ENCODE assay signal across 1 cellular context in genomic region chr18:23689616-23690504, GRCh38.
TF ChIP-seq lines count a peak whose summit lies in the region.

No MANE protein-coding gene starts in this region.

TF ChIP-seq in GM12878, 131 proteins besides CTCF, POLR2A, EP300 and RAD21:
- TF ChIP-seq, protein P1, sequence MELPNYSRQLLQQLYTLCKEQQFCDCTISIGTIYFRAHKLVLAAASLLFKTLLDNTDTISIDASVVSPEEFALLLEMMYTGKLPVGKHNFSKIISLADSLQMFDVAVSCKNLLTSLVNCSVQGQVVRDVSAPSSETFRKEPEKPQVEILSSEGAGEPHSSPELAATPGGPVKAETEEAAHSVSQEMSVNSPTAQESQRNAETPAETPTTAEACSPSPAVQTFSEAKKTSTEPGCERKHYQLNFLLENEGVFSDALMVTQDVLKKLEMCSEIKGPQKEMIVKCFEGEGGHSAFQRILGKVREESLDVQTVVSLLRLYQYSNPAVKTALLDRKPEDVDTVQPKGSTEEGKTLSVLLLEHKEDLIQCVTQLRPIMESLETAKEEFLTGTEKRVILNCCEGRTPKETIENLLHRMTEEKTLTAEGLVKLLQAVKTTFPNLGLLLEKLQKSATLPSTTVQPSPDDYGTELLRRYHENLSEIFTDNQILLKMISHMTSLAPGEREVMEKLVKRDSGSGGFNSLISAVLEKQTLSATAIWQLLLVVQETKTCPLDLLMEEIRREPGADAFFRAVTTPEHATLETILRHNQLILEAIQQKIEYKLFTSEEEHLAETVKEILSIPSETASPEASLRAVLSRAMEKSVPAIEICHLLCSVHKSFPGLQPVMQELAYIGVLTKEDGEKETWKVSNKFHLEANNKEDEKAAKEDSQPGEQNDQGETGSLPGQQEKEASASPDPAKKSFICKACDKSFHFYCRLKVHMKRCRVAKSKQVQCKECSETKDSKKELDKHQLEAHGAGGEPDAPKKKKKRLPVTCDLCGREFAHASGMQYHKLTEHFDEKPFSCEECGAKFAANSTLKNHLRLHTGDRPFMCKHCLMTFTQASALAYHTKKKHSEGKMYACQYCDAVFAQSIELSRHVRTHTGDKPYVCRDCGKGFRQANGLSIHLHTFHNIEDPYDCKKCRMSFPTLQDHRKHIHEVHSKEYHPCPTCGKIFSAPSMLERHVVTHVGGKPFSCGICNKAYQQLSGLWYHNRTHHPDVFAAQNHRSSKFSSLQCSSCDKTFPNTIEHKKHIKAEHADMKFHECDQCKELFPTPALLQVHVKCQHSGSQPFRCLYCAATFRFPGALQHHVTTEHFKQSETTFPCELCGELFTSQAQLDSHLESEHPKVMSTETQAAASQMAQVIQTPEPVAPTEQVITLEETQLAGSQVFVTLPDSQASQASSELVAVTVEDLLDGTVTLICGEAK (IDR thresholded peaks at IDR 0.05; ENCODE audit: borderline replicate concordance) = no peak
- TF ChIP-seq SUZ12 (IDR thresholded peaks at IDR 0.05; ENCODE audit: unreplicated experiment) = peak; percentile 71
- 0 out of 2 replicates have a peak, but pooled peaks have one; percentile 2 for TF ChIP-seq IKZF1 (conservative IDR thresholded peaks at IDR 0.05)
- TF ChIP-seq, protein P2, sequence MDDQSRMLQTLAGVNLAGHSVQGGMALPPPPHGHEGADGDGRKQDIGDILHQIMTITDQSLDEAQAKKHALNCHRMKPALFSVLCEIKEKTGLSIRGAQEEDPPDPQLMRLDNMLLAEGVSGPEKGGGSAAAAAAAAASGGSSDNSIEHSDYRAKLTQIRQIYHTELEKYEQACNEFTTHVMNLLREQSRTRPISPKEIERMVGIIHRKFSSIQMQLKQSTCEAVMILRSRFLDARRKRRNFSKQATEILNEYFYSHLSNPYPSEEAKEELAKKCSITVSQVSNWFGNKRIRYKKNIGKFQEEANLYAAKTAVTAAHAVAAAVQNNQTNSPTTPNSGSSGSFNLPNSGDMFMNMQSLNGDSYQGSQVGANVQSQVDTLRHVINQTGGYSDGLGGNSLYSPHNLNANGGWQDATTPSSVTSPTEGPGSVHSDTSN (IDR thresholded peaks at IDR 0.05; ENCODE audit: insufficient replicate concordance, low read depth, low read length) = no peak
- TF ChIP-seq HSF1 (IDR thresholded peaks at IDR 0.05; ENCODE audit: low read depth, low read length) = no peak
- no peak for TF ChIP-seq BHLHE40 (IDR thresholded peaks at IDR 0.05; ENCODE audit: borderline replicate concordance in 1 of 2, low read depth in 2 of 2, low read length in 1 of 2)
- TF ChIP-seq ATF3 (IDR thresholded peaks at IDR 0.05; ENCODE audit: borderline replicate concordance, extremely low read depth, low read depth, low read length) = no peak
